ENCODE assay signal across 8 cellular contexts in the genomic region with DNA sequence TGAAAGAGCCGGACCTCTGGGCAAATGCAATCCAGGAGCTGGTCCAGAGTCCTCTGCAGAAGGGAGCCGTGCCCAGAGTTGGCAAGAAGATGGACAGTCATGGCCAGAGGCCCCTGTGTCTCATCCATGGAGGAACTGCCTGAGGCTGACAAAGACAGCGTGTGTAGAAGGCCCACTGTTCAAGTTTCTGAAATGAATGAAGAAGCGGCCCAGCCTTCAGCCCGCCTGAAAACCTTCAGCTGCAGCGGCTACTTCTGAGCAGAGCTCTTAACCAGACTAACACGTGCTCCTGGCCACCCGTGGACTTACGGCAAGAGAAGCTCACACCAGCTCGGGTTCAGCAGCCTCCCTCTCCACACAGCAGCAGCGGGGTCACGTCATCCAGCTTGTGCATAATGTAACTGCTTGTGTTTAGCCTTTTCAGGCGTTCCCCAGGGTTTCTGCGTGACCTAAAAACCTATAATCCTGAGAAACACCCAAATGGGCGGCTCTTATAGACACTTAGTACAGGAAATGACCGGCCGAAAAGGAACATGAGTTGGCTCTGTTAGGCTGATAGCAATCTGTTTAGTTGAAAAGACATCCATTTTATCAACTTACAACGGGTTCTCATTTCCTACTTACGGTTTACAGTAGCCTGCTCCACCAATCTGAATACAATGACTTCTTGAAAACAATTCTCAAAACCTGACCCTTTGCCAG. TPM values are rescaled to one million over a fixed set of nuclear protein-coding genes. Genes with fewer than 3 reads are reported as not detected.
DNase-seq lines count a peak whose midpoint lies in the region; ATAC-seq and TF ChIP-seq lines count a peak whose summit lies in the region.

A gene with protein sequence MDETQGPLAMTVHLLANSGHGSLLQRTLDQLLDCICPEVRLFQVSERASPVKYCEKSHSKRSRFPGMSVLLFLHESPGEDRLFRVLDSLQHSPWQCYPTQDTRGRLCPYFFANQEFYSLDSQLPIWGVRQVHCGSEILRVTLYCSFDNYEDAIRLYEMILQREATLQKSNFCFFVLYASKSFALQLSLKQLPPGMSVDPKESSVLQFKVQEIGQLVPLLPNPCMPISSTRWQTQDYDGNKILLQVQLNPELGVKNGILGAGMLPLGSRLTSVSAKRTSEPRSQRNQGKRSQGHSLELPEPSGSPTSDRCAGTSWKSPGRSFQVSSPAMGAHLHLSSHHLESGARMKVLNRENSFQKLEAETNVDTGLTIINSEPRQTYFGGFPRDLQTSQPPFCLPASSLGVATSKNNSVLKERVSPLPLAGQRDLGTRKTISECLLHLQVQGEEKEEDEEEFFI (minus strand): TSS at position 467 of the 702 bp plus-strand sequence. CDS start 339 bp downstream, at position 128.

- intact Hi-C loops in posterior vena cava (cut with DNase I) = no loop called here

- ATAC-seq in GM21528 (IDR thresholded peaks at IDR 0.05; ENCODE audit: low FRiP score, unreplicated experiment) (no peak), GM21526 (IDR thresholded peaks at IDR 0.05; ENCODE audit: low FRiP score, unreplicated experiment) (no peak)

- no peak for TF ChIP-seq CTCF in glutamatergic neuron (IDR thresholded peaks at IDR 0.05; ENCODE audit: partially characterized antibody, unreplicated experiment)

- peaks cover 8% of the 10 kb centered on the region for H3K27me3 Mint-ChIP-seq in activated T-cell treated with anti-CD3 and anti-CD28 coated beads, Interleukin-2, amount 50 U/mL, for 24 hours
- H3K27me3 Mint-ChIP-seq in glutamatergic neuron (ENCODE audit: unreplicated experiment) = no peaks in the 10 kb centered on the region

- H3K27ac Mint-ChIP-seq in activated T-cell treated with anti-CD3 and anti-CD28 coated beads, Interleukin-2, amount 50 U/mL, for 24 hours = peak within 1 kb of the TSS; percentile 17
- peak within 1 kb of the TSS; percentile 78 for H3K27ac Mint-ChIP-seq in glutamatergic neuron (ENCODE audit: unreplicated experiment)

- H3K9me3 Mint-ChIP-seq in activated T-cell treated with anti-CD3 and anti-CD28 coated beads, Interleukin-2, amount 50 U/mL, for 24 hours = peaks cover 2% of the 10 kb centered on the region
- H3K9me3 Mint-ChIP-seq in glutamatergic neuron (ENCODE audit: unreplicated experiment) = no peaks in the 10 kb centered on the region

- DNase-seq in Daoy (ENCODE audit: low read depth) (peak; percentile 56), HUDEP-2 (lab: John Stamatoyannopoulos, UW; ENCODE audit: unreplicated experiment in 76 of 76) (peak in 75 of 76 experiments; percentile 40 to 91 (median 72)), glutamatergic neuron (peak; percentile 60), posterior vena cava (ENCODE audit: low spot score) (peak; percentile 89), germinal center (ENCODE audit: low spot score) (no peak)
- DNase-seq in activated T-cell treated with anti-CD3 and anti-CD28 coated beads, Interleukin-2, amount 50 U/mL, for 24 hours = peak; percentile 36

- H3K36me3 Mint-ChIP-seq in activated T-cell treated with anti-CD3 and anti-CD28 coated beads, Interleukin-2, amount 50 U/mL, for 24 hours (ENCODE audit: low read depth) = no peaks in the 10 kb centered on the region
- peaks cover 11% of the 10 kb centered on the region for H3K36me3 Mint-ChIP-seq in glutamatergic neuron (ENCODE audit: unreplicated experiment)

- peak within 1 kb of the TSS; percentile 47 for H3K4me3 Mint-ChIP-seq in activated T-cell treated with anti-CD3 and anti-CD28 coated beads, Interleukin-2, amount 50 U/mL, for 24 hours
- H3K4me3 Mint-ChIP-seq in glutamatergic neuron (ENCODE audit: unreplicated experiment) = no peak within 1 kb of the TSS

- peaks cover 2% of the 10 kb centered on the region for H3K4me1 Mint-ChIP-seq in activated T-cell treated with anti-CD3 and anti-CD28 coated beads, Interleukin-2, amount 50 U/mL, for 24 hours (ENCODE audit: low read depth)
- H3K4me1 Mint-ChIP-seq in glutamatergic neuron (ENCODE audit: low read depth, unreplicated experiment) = peaks cover 4% of the 10 kb centered on the region

RNA-seq across cellular contexts. Expression of the gene that starts here (rescaled TPM):
- 0.11 and 0.65 TPM in 2 replicates for total RNA-seq in Daoy (2014; rRNA removed; shearing (Covaris generic))
- 1.3 TPM for total RNA-seq in glutamatergic neuron (ENCODE audit: unreplicated experiment)
- total RNA-seq in posterior vena cava = 1 to 10 TPM; 2.1 to 3.3 TPM

Comparison
In these comparisons a context has a peak if more than half of its experiments do, and no peak if none do; other contexts are left out.
1. Peak in DNase-seq in Daoy; RNA of the gene not detected or under 1 TPM.